11 cellular contexts compared by ENCODE assay signal in the genomic region with DNA sequence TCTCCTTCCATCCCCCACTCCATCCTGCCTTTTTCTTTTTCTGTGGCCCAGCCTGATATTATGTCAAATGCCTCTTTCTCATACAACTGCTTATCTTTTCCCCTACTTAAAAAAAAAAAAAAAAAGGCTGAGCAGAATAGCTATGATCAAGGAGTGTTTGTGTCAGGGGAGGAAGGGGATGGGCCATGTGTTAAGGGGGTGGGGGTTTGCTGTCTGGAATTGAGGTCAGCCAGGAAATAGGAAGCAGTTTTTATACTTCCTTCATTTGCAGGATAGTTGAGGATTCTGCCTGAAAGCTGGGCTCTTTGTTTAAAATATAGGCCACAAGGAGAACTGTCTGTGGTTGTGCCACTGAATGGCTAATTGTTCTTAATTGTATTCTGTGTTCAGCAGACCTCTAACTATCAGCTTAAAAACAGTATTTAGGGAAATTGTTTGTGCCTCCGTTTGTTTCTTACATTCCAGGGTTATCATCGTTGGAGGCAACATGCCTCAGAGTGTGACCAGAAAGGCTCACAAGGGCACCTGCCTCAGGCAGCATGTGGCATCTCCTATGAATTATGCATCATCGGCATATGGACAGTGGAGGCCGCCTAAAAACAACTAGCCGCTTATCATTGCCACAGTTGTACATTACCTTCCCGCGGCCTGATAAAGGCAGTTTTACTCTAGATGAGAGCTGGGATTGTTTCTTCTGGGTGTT.
DNase-seq lines count a peak whose midpoint lies in the region; ATAC-seq, FAIRE-seq and TF ChIP-seq lines count a peak whose summit lies in the region.
"Had no signal": no experiment of that assay in that cellular context is flagged by ENCODE, and none has a peak within 500 bp of the region (broad histone marks: within the 10 kb centered on the region; RNA-seq: fewer than 3 reads in every experiment).

No MANE protein-coding gene starts in this region.

- H2AFZ ChIP-seq in GM23338: no peak overlapping the region

- no peaks in the 10 kb centered on the region for H4K20me1 ChIP-seq in GM23338 (replicated peaks; ENCODE audit: insufficient read depth)

- H3K36me3 ChIP-seq in GM23338 (ENCODE audit: insufficient read depth): no peaks in the 10 kb centered on the region
- H3K36me3 ChIP-seq in CD8-positive, alpha-beta memory T cell (ENCODE audit: insufficient read depth, low read length): no peaks in the 10 kb centered on the region

- no peaks in the 10 kb centered on the region for H3F3A ChIP-seq in GM23338 (replicated peaks; ENCODE audit: low read depth)

- H3K4me3 ChIP-seq in GM23338: no peak overlapping the region
- H3K4me3 ChIP-seq in CD8-positive, alpha-beta memory T cell (ENCODE audit: low read length): no peak overlapping the region

- POLR2A ChIA-PET in CD8-positive, alpha-beta memory T cell (lab: Charles Lee): no interaction called here

- H3K36me3 Mint-ChIP-seq in GM23338 (ENCODE audit: low read depth) (no peaks in the 10 kb centered on the region), neural crest cell (ENCODE audit: low read depth) (no peaks in the 10 kb centered on the region)
- H3K36me3 Mint-ChIP-seq in CD8-positive, alpha-beta memory T cell: no peaks in the 10 kb centered on the region

- no peak for DNase-seq in GM23338 (ENCODE audit: low spot score)
- DNase-seq in NCI-H524 (lab: John Stamatoyannopoulos, UW): peak; percentile 76 to 94
- DNase-seq in dermis blood vessel endothelial cell: peak; percentile 73
- no peak for DNase-seq in neural crest cell (ENCODE audit: low read depth, low spot score)
- DNase-seq in NCI-H2171 (lab: John Stamatoyannopoulos, UW): no peak
- DNase-seq in frontal cortex (ENCODE audit: low spot score in 2 of 2): no peak
- DNase-seq in CD8-positive, alpha-beta memory T cell: no peak
- DNase-seq: NCI-H2029; stimulated activated CD4-positive, alpha-beta T cell treated with anti-CD3 and anti-CD28 coated beads, Interleukin-1b, Interleukin-23, amount 100 ng/mL, for 48 hours; SW 1271 had no signal

- peaks cover 22% of the 10 kb centered on the region for H3K4me1 ChIP-seq in GM23338 (ENCODE audit: insufficient read depth)
- no peaks in the 10 kb centered on the region for H3K4me1 ChIP-seq in CD8-positive, alpha-beta memory T cell (ENCODE audit: insufficient read depth, low read length)

- H3K4me1 Mint-ChIP-seq in GM23338 (peaks cover 34% of the 10 kb centered on the region), neural crest cell (peaks cover 56% of the 10 kb centered on the region)
- no peaks in the 10 kb centered on the region for H3K4me1 Mint-ChIP-seq in CD8-positive, alpha-beta memory T cell

- 0 out of 2 replicates have a peak overlapping the region, but pooled peaks have one; percentile 12 for H3K4me2 ChIP-seq in GM23338

- H3K4me3 Mint-ChIP-seq in GM23338 (no peak overlapping the region), neural crest cell (peak overlapping the region; percentile 48)
- H3K4me3 Mint-ChIP-seq in CD8-positive, alpha-beta memory T cell: no peak overlapping the region

- H3K9me3 ChIP-seq in CD8-positive, alpha-beta memory T cell (ENCODE audit: low read length): no peaks in the 10 kb centered on the region

- H3K27ac ChIP-seq in GM23338 (ENCODE audit: low read depth): peak overlapping the region; percentile 52; the same call in 1 of the 2 replicates
- no peak overlapping the region for H3K27ac ChIP-seq in CD8-positive, alpha-beta memory T cell (ENCODE audit: low read depth, low read length)

- H3K27ac Mint-ChIP-seq in GM23338 (peak overlapping the region; percentile 12; the same call in 1 of the 2 replicates), neural crest cell (ENCODE audit: unreplicated experiment) (peak overlapping the region; percentile 89)
- no peak overlapping the region for H3K27ac Mint-ChIP-seq in CD8-positive, alpha-beta memory T cell

- no peaks in the 10 kb centered on the region for H3K79me2 ChIP-seq in GM23338 (replicated peaks; ENCODE audit: insufficient read depth)

- no peak for FAIRE-seq in frontal cortex (lab: Jason Lieb, UNC)

- CTCF ChIA-PET in CD8-positive, alpha-beta memory T cell (lab: Charles Lee): no interaction called here

- H3K27me3 ChIP-seq in GM23338 (ENCODE audit: insufficient read depth): no peaks in the 10 kb centered on the region
- H3K27me3 ChIP-seq in CD8-positive, alpha-beta memory T cell (ENCODE audit: insufficient read depth, low read length, poor library complexity, severe bottlenecking): no peaks in the 10 kb centered on the region

- ATAC-seq in GM23338: peak; percentile 33; the same call in 1 of the 3 replicates
- ATAC-seq in GM19463 (IDR thresholded peaks at IDR 0.05; ENCODE audit: unreplicated experiment): no peak

- TF ChIP-seq CTCF in GM23338 (conservative IDR thresholded peaks at IDR 0.05; ENCODE audit: low read depth in 2 of 2): no peak
- no peak for TF ChIP-seq CTCF in neural crest cell (conservative IDR thresholded peaks at IDR 0.05)

- no peaks in the 10 kb centered on the region for H3K9me3 Mint-ChIP-seq in GM23338
- H3K9me3 Mint-ChIP-seq in neural crest cell: no peaks in the 10 kb centered on the region
- no peaks in the 10 kb centered on the region for H3K9me3 Mint-ChIP-seq in CD8-positive, alpha-beta memory T cell

- H3K9me2 ChIP-seq in GM23338 (ENCODE audit: insufficient read depth): 0 out of 2 replicates have a peak, but pooled peaks cover 4% of the 10 kb centered on the region

- peaks cover 2% of the 10 kb centered on the region for H3K27me3 Mint-ChIP-seq in GM23338 (ENCODE audit: insufficient read depth, low read depth, poor library complexity)
- no peaks in the 10 kb centered on the region for H3K27me3 Mint-ChIP-seq in neural crest cell (ENCODE audit: low read depth)
- no peaks in the 10 kb centered on the region for H3K27me3 Mint-ChIP-seq in CD8-positive, alpha-beta memory T cell

TF ChIP-seq in GM23338, 12 proteins besides CTCF, POLR2A, EP300 and RAD21 (continues in another document):
- TF ChIP-seq, protein P1, sequence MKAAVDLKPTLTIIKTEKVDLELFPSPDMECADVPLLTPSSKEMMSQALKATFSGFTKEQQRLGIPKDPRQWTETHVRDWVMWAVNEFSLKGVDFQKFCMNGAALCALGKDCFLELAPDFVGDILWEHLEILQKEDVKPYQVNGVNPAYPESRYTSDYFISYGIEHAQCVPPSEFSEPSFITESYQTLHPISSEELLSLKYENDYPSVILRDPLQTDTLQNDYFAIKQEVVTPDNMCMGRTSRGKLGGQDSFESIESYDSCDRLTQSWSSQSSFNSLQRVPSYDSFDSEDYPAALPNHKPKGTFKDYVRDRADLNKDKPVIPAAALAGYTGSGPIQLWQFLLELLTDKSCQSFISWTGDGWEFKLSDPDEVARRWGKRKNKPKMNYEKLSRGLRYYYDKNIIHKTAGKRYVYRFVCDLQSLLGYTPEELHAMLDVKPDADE (IDR thresholded peaks at IDR 0.05): no peak
- TF ChIP-seq, protein P2, sequence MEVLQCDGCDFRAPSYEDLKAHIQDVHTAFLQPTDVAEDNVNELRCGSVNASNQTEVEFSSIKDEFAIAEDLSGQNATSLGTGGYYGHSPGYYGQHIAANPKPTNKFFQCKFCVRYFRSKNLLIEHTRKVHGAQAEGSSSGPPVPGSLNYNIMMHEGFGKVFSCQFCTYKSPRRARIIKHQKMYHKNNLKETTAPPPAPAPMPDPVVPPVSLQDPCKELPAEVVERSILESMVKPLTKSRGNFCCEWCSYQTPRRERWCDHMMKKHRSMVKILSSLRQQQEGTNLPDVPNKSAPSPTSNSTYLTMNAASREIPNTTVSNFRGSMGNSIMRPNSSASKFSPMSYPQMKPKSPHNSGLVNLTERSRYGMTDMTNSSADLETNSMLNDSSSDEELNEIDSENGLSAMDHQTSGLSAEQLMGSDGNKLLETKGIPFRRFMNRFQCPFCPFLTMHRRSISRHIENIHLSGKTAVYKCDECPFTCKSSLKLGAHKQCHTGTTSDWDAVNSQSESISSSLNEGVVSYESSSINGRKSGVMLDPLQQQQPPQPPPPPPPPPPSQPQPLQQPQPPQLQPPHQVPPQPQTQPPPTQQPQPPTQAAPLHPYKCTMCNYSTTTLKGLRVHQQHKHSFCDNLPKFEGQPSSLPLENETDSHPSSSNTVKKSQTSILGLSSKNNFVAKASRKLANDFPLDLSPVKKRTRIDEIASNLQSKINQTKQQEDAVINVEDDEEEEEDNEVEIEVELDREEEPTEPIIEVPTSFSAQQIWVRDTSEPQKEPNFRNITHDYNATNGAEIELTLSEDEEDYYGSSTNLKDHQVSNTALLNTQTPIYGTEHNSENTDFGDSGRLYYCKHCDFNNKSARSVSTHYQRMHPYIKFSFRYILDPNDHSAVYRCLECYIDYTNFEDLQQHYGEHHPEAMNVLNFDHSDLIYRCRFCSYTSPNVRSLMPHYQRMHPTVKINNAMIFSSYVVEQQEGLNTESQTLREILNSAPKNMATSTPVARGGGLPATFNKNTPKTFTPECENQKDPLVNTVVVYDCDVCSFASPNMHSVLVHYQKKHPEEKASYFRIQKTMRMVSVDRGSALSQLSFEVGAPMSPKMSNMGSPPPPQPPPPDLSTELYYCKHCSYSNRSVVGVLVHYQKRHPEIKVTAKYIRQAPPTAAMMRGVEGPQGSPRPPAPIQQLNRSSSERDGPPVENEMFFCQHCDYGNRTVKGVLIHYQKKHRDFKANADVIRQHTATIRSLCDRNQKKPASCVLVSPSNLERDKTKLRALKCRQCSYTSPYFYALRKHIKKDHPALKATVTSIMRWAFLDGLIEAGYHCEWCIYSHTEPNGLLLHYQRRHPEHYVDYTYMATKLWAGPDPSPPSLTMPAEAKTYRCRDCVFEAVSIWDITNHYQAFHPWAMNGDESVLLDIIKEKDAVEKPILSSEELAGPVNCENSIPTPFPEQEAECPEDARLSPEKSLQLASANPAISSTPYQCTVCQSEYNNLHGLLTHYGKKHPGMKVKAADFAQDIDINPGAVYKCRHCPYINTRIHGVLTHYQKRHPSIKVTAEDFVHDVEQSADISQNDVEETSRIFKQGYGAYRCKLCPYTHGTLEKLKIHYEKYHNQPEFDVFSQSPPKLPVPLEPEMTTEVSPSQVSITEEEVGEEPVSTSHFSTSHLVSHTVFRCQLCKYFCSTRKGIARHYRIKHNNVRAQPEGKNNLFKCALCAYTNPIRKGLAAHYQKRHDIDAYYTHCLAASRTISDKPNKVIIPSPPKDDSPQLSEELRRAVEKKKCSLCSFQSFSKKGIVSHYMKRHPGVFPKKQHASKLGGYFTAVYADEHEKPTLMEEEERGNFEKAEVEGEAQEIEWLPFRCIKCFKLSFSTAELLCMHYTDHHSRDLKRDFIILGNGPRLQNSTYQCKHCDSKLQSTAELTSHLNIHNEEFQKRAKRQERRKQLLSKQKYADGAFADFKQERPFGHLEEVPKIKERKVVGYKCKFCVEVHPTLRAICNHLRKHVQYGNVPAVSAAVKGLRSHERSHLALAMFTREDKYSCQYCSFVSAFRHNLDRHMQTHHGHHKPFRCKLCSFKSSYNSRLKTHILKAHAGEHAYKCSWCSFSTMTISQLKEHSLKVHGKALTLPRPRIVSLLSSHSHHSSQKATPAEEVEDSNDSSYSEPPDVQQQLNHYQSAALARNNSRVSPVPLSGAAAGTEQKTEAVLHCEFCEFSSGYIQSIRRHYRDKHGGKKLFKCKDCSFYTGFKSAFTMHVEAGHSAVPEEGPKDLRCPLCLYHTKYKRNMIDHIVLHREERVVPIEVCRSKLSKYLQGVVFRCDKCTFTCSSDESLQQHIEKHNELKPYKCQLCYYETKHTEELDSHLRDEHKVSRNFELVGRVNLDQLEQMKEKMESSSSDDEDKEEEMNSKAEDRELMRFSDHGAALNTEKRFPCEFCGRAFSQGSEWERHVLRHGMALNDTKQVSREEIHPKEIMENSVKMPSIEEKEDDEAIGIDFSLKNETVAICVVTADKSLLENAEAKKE (CRISPR knock-in tag; IDR thresholded peaks at IDR 0.05): no peak

Comparison
In these comparisons a context has a peak if more than half of its experiments do, and no peak if none do; other contexts are left out.
1. DNase-seq: peak in NCI-H524 (2 of 2) and dermis blood vessel endothelial cell (single experiment); none in GM23338 (single experiment), neural crest cell (single experiment), NCI-H2171 (single experiment), frontal cortex (0 of 2) and CD8-positive, alpha-beta memory T cell (0 of 5).
2. H3K27ac Mint-ChIP-seq: peak in GM23338 (single experiment) and neural crest cell (single experiment); none in CD8-positive, alpha-beta memory T cell (0 of 8).